ENCODE assay signal across 1 cellular context in the genomic region with DNA sequence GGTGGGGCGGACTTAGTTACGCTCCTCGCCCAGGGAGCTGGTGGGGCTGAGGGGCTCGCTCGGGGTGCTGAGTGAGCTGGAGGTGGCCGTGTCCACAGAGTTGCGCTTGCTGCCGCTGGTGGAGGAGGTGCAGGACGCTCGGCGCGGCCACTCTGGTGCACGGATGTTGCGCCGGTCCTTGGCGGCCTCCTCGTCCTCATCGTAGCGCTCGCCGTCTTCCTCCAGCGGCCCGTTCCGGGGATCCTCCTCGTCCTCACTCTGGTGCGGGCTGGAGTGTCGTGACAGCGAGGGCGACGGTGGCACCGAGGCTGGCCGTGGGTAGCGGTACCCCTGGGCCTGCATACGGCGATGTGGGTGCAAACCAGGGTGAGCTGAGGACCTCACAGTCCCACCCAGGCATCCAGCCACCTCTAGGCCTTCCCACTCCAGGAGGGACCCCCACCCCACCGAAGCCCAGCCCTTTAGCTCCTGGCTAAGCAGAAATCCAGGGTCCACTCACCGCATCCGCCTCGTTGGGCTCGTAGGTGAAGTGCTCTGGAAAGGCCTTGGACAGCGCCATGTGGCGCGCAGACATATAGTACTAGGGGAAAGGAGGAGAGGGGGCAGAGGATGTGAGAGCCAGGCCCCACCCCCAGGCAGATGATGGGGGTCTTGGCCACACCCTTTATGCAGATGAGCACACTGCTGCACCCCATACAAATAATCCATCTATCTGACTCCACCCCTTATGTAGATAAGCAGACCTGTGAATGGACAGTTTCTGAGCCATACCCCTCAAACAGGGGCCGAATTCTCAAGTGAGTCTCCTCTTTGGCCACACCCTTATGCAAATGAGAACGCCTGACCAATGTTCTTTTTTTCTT.
TF ChIP-seq lines count a peak whose summit lies in the region.

No MANE protein-coding gene starts in this region.

TF ChIP-seq in K562, 482 proteins besides CTCF, POLR2A, EP300 and RAD21 (continued from another document):
- TF ChIP-seq, protein P1, sequence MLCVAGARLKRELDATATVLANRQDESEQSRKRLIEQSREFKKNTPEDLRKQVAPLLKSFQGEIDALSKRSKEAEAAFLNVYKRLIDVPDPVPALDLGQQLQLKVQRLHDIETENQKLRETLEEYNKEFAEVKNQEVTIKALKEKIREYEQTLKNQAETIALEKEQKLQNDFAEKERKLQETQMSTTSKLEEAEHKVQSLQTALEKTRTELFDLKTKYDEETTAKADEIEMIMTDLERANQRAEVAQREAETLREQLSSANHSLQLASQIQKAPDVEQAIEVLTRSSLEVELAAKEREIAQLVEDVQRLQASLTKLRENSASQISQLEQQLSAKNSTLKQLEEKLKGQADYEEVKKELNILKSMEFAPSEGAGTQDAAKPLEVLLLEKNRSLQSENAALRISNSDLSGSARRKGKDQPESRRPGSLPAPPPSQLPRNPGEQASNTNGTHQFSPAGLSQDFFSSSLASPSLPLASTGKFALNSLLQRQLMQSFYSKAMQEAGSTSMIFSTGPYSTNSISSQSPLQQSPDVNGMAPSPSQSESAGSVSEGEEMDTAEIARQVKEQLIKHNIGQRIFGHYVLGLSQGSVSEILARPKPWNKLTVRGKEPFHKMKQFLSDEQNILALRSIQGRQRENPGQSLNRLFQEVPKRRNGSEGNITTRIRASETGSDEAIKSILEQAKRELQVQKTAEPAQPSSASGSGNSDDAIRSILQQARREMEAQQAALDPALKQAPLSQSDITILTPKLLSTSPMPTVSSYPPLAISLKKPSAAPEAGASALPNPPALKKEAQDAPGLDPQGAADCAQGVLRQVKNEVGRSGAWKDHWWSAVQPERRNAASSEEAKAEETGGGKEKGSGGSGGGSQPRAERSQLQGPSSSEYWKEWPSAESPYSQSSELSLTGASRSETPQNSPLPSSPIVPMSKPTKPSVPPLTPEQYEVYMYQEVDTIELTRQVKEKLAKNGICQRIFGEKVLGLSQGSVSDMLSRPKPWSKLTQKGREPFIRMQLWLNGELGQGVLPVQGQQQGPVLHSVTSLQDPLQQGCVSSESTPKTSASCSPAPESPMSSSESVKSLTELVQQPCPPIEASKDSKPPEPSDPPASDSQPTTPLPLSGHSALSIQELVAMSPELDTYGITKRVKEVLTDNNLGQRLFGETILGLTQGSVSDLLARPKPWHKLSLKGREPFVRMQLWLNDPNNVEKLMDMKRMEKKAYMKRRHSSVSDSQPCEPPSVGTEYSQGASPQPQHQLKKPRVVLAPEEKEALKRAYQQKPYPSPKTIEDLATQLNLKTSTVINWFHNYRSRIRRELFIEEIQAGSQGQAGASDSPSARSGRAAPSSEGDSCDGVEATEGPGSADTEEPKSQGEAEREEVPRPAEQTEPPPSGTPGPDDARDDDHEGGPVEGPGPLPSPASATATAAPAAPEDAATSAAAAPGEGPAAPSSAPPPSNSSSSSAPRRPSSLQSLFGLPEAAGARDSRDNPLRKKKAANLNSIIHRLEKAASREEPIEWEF (CRISPR knock-in tag; IDR thresholded peaks at IDR 0.05), result no peak
- TF ChIP-seq HDGF (IDR thresholded peaks at IDR 0.05) (no peak), HDAC1 (IDR thresholded peaks at IDR 0.05) (no peak), ARID2 (IDR thresholded peaks at IDR 0.05) (no peak), NEUROD1 (IDR thresholded peaks at IDR 0.05; ENCODE audit: borderline replicate concordance, low read depth, low read length, partially characterized antibody) (no peak), ZNF165 (CRISPR knock-in tag; IDR thresholded peaks at IDR 0.05; ENCODE audit: borderline replicate concordance) (no peak), HDAC6 (IDR thresholded peaks at IDR 0.05; ENCODE audit: low read depth, low read length) (no peak), RBM22 (IDR thresholded peaks at IDR 0.05; ENCODE audit: low read depth, low read length, poor library complexity, severe bottlenecking) (peak; percentile 95), RB1 (IDR thresholded peaks at IDR 0.05; ENCODE audit: low read depth) (no peak), ARNT (IDR thresholded peaks at IDR 0.05) (no peak), CHD1 (IDR thresholded peaks at IDR 0.05; ENCODE audit: low read length) (no peak), FOXK1 (CRISPR knock-in tag; IDR thresholded peaks at IDR 0.05; ENCODE audit: borderline replicate concordance) (no peak), ZNF124 (CRISPR knock-in tag; IDR thresholded peaks at IDR 0.05) (no peak), KDM4B (IDR thresholded peaks at IDR 0.05; ENCODE audit: borderline replicate concordance in 2 of 2, low read depth in 1 of 2) (no peak), ZFP30 (CRISPR knock-in tag; IDR thresholded peaks at IDR 0.05; ENCODE audit: borderline replicate concordance) (no peak)
- TF ChIP-seq, protein P2, sequence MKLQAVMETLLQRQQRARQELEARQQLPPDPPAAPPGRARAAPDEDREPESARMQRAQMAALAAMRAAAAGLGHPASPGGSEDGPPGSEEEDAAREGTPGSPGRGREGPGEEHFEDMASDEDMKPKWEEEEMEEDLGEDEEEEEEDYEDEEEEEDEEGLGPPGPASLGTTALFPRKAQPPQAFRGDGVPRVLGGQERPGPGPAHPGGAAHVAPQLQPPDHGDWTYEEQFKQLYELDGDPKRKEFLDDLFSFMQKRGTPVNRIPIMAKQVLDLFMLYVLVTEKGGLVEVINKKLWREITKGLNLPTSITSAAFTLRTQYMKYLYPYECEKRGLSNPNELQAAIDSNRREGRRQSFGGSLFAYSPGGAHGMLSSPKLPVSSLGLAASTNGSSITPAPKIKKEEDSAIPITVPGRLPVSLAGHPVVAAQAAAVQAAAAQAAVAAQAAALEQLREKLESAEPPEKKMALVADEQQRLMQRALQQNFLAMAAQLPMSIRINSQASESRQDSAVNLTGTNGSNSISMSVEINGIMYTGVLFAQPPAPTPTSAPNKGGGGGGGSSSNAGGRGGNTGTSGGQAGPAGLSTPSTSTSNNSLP (IDR thresholded peaks at IDR 0.05; ENCODE audit: borderline replicate concordance, low read depth, low read length), result no peak
- TF ChIP-seq, protein P3, sequence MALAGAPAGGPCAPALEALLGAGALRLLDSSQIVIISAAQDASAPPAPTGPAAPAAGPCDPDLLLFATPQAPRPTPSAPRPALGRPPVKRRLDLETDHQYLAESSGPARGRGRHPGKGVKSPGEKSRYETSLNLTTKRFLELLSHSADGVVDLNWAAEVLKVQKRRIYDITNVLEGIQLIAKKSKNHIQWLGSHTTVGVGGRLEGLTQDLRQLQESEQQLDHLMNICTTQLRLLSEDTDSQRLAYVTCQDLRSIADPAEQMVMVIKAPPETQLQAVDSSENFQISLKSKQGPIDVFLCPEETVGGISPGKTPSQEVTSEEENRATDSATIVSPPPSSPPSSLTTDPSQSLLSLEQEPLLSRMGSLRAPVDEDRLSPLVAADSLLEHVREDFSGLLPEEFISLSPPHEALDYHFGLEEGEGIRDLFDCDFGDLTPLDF (CRISPR knock-in tag; IDR thresholded peaks at IDR 0.05), result no peak
- TF ChIP-seq, protein P4, sequence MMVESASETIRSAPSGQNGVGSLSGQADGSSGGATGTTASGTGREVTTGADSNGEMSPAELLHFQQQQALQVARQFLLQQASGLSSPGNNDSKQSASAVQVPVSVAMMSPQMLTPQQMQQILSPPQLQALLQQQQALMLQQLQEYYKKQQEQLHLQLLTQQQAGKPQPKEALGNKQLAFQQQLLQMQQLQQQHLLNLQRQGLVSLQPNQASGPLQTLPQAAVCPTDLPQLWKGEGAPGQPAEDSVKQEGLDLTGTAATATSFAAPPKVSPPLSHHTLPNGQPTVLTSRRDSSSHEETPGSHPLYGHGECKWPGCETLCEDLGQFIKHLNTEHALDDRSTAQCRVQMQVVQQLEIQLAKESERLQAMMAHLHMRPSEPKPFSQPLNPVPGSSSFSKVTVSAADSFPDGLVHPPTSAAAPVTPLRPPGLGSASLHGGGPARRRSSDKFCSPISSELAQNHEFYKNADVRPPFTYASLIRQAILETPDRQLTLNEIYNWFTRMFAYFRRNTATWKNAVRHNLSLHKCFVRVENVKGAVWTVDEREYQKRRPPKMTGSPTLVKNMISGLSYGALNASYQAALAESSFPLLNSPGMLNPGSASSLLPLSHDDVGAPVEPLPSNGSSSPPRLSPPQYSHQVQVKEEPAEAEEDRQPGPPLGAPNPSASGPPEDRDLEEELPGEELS (CRISPR knock-in tag; IDR thresholded peaks at IDR 0.05; ENCODE audit: borderline replicate concordance), result 0 out of 2 replicates have a peak, but pooled peaks have one; percentile 17
- TF ChIP-seq, protein P5, sequence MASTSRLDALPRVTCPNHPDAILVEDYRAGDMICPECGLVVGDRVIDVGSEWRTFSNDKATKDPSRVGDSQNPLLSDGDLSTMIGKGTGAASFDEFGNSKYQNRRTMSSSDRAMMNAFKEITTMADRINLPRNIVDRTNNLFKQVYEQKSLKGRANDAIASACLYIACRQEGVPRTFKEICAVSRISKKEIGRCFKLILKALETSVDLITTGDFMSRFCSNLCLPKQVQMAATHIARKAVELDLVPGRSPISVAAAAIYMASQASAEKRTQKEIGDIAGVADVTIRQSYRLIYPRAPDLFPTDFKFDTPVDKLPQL (IDR thresholded peaks at IDR 0.05; ENCODE audit: extremely low read depth, insufficient read length), result no peak
- TF ChIP-seq, protein P6, sequence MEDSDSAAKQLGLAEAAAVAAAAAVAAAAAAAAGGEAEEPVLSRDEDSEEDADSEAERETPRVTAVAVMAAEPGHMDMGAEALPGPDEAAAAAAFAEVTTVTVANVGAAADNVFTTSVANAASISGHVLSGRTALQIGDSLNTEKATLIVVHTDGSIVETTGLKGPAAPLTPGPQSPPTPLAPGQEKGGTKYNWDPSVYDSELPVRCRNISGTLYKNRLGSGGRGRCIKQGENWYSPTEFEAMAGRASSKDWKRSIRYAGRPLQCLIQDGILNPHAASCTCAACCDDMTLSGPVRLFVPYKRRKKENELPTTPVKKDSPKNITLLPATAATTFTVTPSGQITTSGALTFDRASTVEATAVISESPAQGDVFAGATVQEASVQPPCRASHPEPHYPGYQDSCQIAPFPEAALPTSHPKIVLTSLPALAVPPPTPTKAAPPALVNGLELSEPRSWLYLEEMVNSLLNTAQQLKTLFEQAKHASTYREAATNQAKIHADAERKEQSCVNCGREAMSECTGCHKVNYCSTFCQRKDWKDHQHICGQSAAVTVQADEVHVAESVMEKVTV (CRISPR knock-in tag; IDR thresholded peaks at IDR 0.05), result no peak
